In genomic region chr15:64089553-64090280, GRCh38 we compare ENCODE assay signal across 2 cellular contexts.
TF ChIP-seq lines count a peak whose summit lies in the region.

No MANE protein-coding gene starts in this region.

TF ChIP-seq in GM12891, 5 proteins besides CTCF, POLR2A, EP300 and RAD21:
- no peak for TF ChIP-seq POLR2AphosphoS5 (IDR thresholded peaks at IDR 0.05; ENCODE audit: low read depth, low read length)
- TF ChIP-seq PAX5 (IDR thresholded peaks at IDR 0.05; ENCODE audit: insufficient read depth, low read length, severe bottlenecking), result no peak
- no peak for TF ChIP-seq SPI1 (IDR thresholded peaks at IDR 0.05; ENCODE audit: low read depth, low read length)
- TF ChIP-seq POU2F2 (IDR thresholded peaks at IDR 0.05; ENCODE audit: low read depth, low read length), result no peak
- no peak for TF ChIP-seq TAF1 (IDR thresholded peaks at IDR 0.05; ENCODE audit: low read depth, low read length)

TF ChIP-seq in K562, 482 proteins besides CTCF, POLR2A, EP300 and RAD21:
- no peak for TF ChIP-seq ZNF324 (CRISPR knock-in tag; IDR thresholded peaks at IDR 0.05)
- TF ChIP-seq ZFP1 (CRISPR knock-in tag; IDR thresholded peaks at IDR 0.05), result no peak
TF ChIP-seq in K562: peak in this region for 0.
